Comparison of ENCODE assay signal across 10 cellular contexts in the genomic region with DNA sequence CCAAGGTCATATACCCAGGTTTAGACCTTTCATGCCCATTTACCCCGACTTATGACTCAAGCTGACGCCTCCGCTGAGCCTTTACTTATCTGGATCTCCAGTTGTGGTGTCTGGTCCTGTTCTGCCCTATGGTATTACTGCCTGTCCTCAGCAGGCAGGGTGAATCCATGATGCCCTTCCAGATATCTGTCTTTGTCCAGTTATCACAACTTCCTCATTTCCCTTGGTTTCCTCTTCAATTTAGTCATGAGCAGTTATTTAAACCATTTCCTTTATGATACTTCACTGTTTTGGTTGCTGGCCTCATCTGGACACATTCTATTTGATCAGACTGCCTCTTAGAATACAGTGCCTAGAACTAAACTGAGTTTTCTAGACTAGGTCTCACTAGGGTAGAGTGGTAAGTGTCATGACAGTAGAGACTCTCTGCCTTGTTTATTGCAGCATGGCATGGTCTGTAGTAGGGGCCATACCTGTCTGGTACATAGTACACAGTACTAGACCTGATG.
DNase-seq lines count a peak whose midpoint lies in the region; ATAC-seq, FAIRE-seq and TF ChIP-seq lines count a peak whose summit lies in the region.
"Had no signal": no experiment of that assay in that cellular context is flagged by ENCODE, and none has a peak within 500 bp of the region (broad histone marks: within the 10 kb centered on the region; RNA-seq: fewer than 3 reads in every experiment).

No MANE protein-coding gene starts in this region.

- H3K27me3 ChIP-seq in BLaER1 treated with 17β-estradiol and CSF1 and Interleukin-3, amounts not matched to agents 10 nM and 100 nM = no peaks in the 10 kb centered on the region
- no peaks in the 10 kb centered on the region for H3K27me3 ChIP-seq in astrocyte (ENCODE audit: insufficient read depth, low read length)

- peak; percentile 61 for ATAC-seq in GM19397 (IDR thresholded peaks at IDR 0.05; ENCODE audit: unreplicated experiment)
- peak; percentile 75 for ATAC-seq in HG03469 (IDR thresholded peaks at IDR 0.05; ENCODE audit: unreplicated experiment)
- no peak for ATAC-seq in GM21737 (IDR thresholded peaks at IDR 0.05; ENCODE audit: unreplicated experiment)
- no peak for ATAC-seq in GM19467 (IDR thresholded peaks at IDR 0.05; ENCODE audit: unreplicated experiment)

- peak; percentile 59 for FAIRE-seq in astrocyte (lab: Jason Lieb, UNC)

- peak overlapping the region in 2 of 11 experiments; percentile 36 to 43; a peak in 4 of 22 replicates for H3K9ac ChIP-seq in BLaER1 treated with 17β-estradiol and CSF1 and Interleukin-3, amounts not matched to agents 10 nM and 100 nM
- H3K9ac ChIP-seq in astrocyte (ENCODE audit: low read length) = peak overlapping the region; percentile 28

- peak overlapping the region in 8 of 11 experiments; percentile 17 to 73 (median 54); a peak in 14 of 22 replicates for H3K27ac ChIP-seq in BLaER1 treated with 17β-estradiol and CSF1 and Interleukin-3, amounts not matched to agents 10 nM and 100 nM
- peak overlapping the region; percentile 69 for H3K27ac ChIP-seq in astrocyte (ENCODE audit: low read depth, low read length)
- H3K27ac ChIP-seq: epithelial cell of prostate had no signal

- H3K4me1 Mint-ChIP-seq in astrocyte (ENCODE audit: low read depth, unreplicated experiment) = peaks cover 16% of the 10 kb centered on the region
- H3K4me1 Mint-ChIP-seq: neural crest cell had no signal

- no peak overlapping the region for H3K4me3 Mint-ChIP-seq in astrocyte (ENCODE audit: unreplicated experiment)
- H3K4me3 Mint-ChIP-seq: neural crest cell had no signal

- TF ChIP-seq CTCF in astrocyte (IDR thresholded peaks at IDR 0.05; ENCODE audit: insufficient read depth, low read depth, low read length) = no peak

- H3K9me3 Mint-ChIP-seq in astrocyte (ENCODE audit: unreplicated experiment) = peaks cover 1% of the 10 kb centered on the region
- H3K9me3 Mint-ChIP-seq: neural crest cell had no signal

- peaks cover 12 to 21% (median 16%) of the 10 kb centered on the region in 10 experiments for H3K4me1 ChIP-seq in BLaER1 treated with 17β-estradiol and CSF1 and Interleukin-3, amounts not matched to agents 10 nM and 100 nM
- H3K4me1 ChIP-seq in astrocyte (ENCODE audit: insufficient read depth, low read length) = peaks cover 21% of the 10 kb centered on the region

- H3K4me3 ChIP-seq in BLaER1 treated with 17β-estradiol and CSF1 and Interleukin-3, amounts not matched to agents 10 nM and 100 nM = no peak overlapping the region
- peak overlapping the region; percentile 9 for H3K4me3 ChIP-seq in astrocyte (ENCODE audit: insufficient read depth, low read depth, low read length)

- no peak overlapping the region for H3K27ac Mint-ChIP-seq in astrocyte (ENCODE audit: unreplicated experiment)

- no peaks in the 10 kb centered on the region for H3K9me3 ChIP-seq in BLaER1 treated with 17β-estradiol and CSF1 and Interleukin-3, amounts not matched to agents 10 nM and 100 nM (replicated peaks in 1 of 11)
- no peaks in the 10 kb centered on the region for H3K9me3 ChIP-seq in astrocyte (ENCODE audit: insufficient read depth, low read depth, low read length)

- H3K36me3 Mint-ChIP-seq in astrocyte (ENCODE audit: low read depth, unreplicated experiment) = no peaks in the 10 kb centered on the region

- H4K20me1 ChIP-seq in BLaER1 treated with 17β-estradiol and CSF1 and Interleukin-3, amounts not matched to agents 10 nM and 100 nM = no peaks in the 10 kb centered on the region
- peaks cover 3% of the 10 kb centered on the region for H4K20me1 ChIP-seq in astrocyte (ENCODE audit: insufficient read depth, low read length)

- H3K36me3 ChIP-seq in BLaER1 treated with 17β-estradiol and CSF1 and Interleukin-3, amounts not matched to agents 10 nM and 100 nM = peaks cover 4 to 91% (median 66%) of the 10 kb centered on the region in 11 experiments; a peak in 21 of 22 replicates
- peaks cover 6% of the 10 kb centered on the region for H3K36me3 ChIP-seq in astrocyte (ENCODE audit: insufficient read depth, low read length)

- peak overlapping the region; percentile 38 to 77 (median 58) for H3K4me2 ChIP-seq in BLaER1 treated with 17β-estradiol and CSF1 and Interleukin-3, amounts not matched to agents 10 nM and 100 nM
- H3K4me2 ChIP-seq in astrocyte (ENCODE audit: low read length) = peak overlapping the region; percentile 80

- H2AFZ ChIP-seq in astrocyte (ENCODE audit: low read depth, low read length) = no peak overlapping the region

- H3K79me2 ChIP-seq in astrocyte (ENCODE audit: insufficient read depth, low read length) = peaks cover 4% of the 10 kb centered on the region

- no peaks in the 10 kb centered on the region for H3K27me3 Mint-ChIP-seq in astrocyte (ENCODE audit: low read depth, unreplicated experiment)

- peak; percentile 34 for DNase-seq in astrocyte (ENCODE audit: low read depth)
- DNase-seq in DMS79 (lab: John Stamatoyannopoulos, UW) = no peak
- no peak for DNase-seq in NCI-H1105 treated with DMSO at 0.1 percent for 48 hours (lab: John Stamatoyannopoulos, UW)

Comparison
In these comparisons a context has a peak if more than half of its experiments do, and no peak if none do; other contexts are left out.
1. ATAC-seq: peak in GM19397 (single experiment) and HG03469 (single experiment); none in GM21737 (single experiment) and GM19467 (single experiment).